Comparison of ENCODE assay signal across 24 cellular contexts in the genomic region with DNA sequence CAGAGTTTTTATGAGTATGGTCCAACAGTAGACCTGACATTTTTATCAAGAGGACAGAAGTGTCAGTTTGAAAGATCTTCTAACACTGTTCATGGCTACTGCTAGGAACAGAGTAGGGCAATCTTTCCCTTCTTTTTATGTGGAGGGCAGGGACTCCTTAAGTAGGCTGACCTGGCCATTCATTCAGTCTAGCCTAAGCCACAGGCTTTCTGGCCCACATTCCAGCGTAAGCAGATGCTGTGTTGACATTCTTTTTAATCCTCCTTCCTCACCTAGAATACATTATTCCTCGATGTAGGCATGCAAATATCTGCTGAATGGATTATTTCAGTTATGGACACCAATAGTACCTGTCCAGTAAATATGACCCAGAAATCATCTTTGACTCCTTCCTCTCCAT.
DNase-seq lines count a peak whose midpoint lies in the region; ATAC-seq, FAIRE-seq and TF ChIP-seq lines count a peak whose summit lies in the region.
"Had no signal": no experiment of that assay in that cellular context is flagged by ENCODE, and none has a peak within 500 bp of the region (broad histone marks: within the 10 kb centered on the region; RNA-seq: fewer than 3 reads in every experiment).

No MANE protein-coding gene starts in this region.

- H3K9me3 Mint-ChIP-seq in GM23338, result no peaks in the 10 kb centered on the region
- no peaks in the 10 kb centered on the region for H3K9me3 Mint-ChIP-seq in neural progenitor cell
- H3K9me3 Mint-ChIP-seq: CD4-positive, alpha-beta T cell; CD8-positive, alpha-beta memory T cell had no signal

- H3K27ac Mint-ChIP-seq in GM23338 (no peak overlapping the region), neural progenitor cell (no peak overlapping the region)
- H3K27ac Mint-ChIP-seq: CD4-positive, alpha-beta T cell had no signal

- no peaks in the 10 kb centered on the region for H4K20me1 ChIP-seq in GM23338 (replicated peaks; ENCODE audit: insufficient read depth)
- H4K20me1 ChIP-seq in neural progenitor cell (ENCODE audit: low read depth), result no peaks in the 10 kb centered on the region

- H3K9me3 ChIP-seq in neural progenitor cell (ENCODE audit: low read depth), result no peaks in the 10 kb centered on the region
- H3K9me3 ChIP-seq: A549, BE2C had no signal

- no peak for FAIRE-seq in frontal cortex (lab: Jason Lieb, UNC)
- FAIRE-seq: A549, D721Med, GM12878 had no signal

- H3K36me3 ChIP-seq in GM23338 (ENCODE audit: insufficient read depth) (no peaks in the 10 kb centered on the region), neural progenitor cell (no peaks in the 10 kb centered on the region)
- H3K36me3 ChIP-seq: BE2C had no signal

- H3F3A ChIP-seq in GM23338 (replicated peaks; ENCODE audit: low read depth) (no peaks in the 10 kb centered on the region), neural progenitor cell (ENCODE audit: low read depth) (no peaks in the 10 kb centered on the region)

- no peak overlapping the region for H3K4me3 Mint-ChIP-seq in GM23338
- H3K4me3 Mint-ChIP-seq in neural progenitor cell, result no peak overlapping the region
- H3K4me3 Mint-ChIP-seq: CD14-positive monocyte; CD4-positive, alpha-beta T cell; CD8-positive, alpha-beta memory T cell had no signal

- H3K4me1 ChIP-seq in GM23338 (ENCODE audit: insufficient read depth), result no peaks in the 10 kb centered on the region
- H3K4me1 ChIP-seq in neural progenitor cell, result peaks cover 3% of the 10 kb centered on the region
- H3K4me1 ChIP-seq: BE2C had no signal

- no peak overlapping the region for H3K9ac ChIP-seq in neural progenitor cell
- H3K9ac ChIP-seq: BLaER1 treated with 17β-estradiol and CSF1 and Interleukin-3, amounts not matched to agents 10 nM and 100 nM had no signal

- H3K4me1 Mint-ChIP-seq in GM23338 (peaks cover 6% of the 10 kb centered on the region), neural progenitor cell (no peaks in the 10 kb centered on the region)

- TF ChIP-seq CTCF in GM23338 (conservative IDR thresholded peaks at IDR 0.05; ENCODE audit: low read depth in 2 of 2) (no peak), neural progenitor cell (IDR thresholded peaks at IDR 0.05) (no peak)

- no peaks in the 10 kb centered on the region for H3K9me2 ChIP-seq in GM23338 (ENCODE audit: insufficient read depth)

- H3K4me2 ChIP-seq in GM23338 (no peak overlapping the region), neural progenitor cell (no peak overlapping the region)
- H3K4me2 ChIP-seq: A549; BLaER1 treated with 17β-estradiol and CSF1 and Interleukin-3, amounts not matched to agents 10 nM and 100 nM had no signal

- H3K4me3 ChIP-seq in GM23338, result no peak overlapping the region
- H3K4me3 ChIP-seq in neural progenitor cell, result no peak overlapping the region
- H3K4me3 ChIP-seq: A549; BLaER1 treated with 17β-estradiol and CSF1 and Interleukin-3, amounts not matched to agents 10 nM and 100 nM; GM12878 had no signal

- no peak overlapping the region for H2AFZ ChIP-seq in GM23338
- H2AFZ ChIP-seq in neural progenitor cell (replicated peaks), result no peak overlapping the region

- DNase-seq in GM23338 (ENCODE audit: low spot score) (peak; percentile 19), NCI-H526 treated with DMSO at 0.1 percent for 48 hours (lab: John Stamatoyannopoulos, UW) (peak; percentile 32), neural progenitor cell (ENCODE audit: low spot score) (peak; percentile 60), SW480 (ENCODE audit: low spot score) (no peak), SHP77 (lab: John Stamatoyannopoulos, UW) (no peak), frontal cortex (ENCODE audit: low spot score in 2 of 2) (no peak)
- DNase-seq: 8988T; ACHN; AML-193; BE2C; CD4-positive, alpha-beta T cell; CD8-positive, alpha-beta memory T cell; DMS 273 treated with DMSO at 0.1 percent for 48 hours; DMS79; EL; GDM1; GOT3; H7; HCEC 1CT had no signal

- ATAC-seq in GM23338, result peak; percentile 61
- ATAC-seq: A549, GM12878 had no signal

- H3K27me3 ChIP-seq in GM23338 (ENCODE audit: insufficient read depth), result no peaks in the 10 kb centered on the region
- no peaks in the 10 kb centered on the region for H3K27me3 ChIP-seq in neural progenitor cell
- H3K27me3 ChIP-seq: BE2C; BLaER1 treated with 17β-estradiol and CSF1 and Interleukin-3, amounts not matched to agents 10 nM and 100 nM had no signal

- no peak overlapping the region for H3K27ac ChIP-seq in GM23338 (ENCODE audit: low read depth)
- no peak overlapping the region for H3K27ac ChIP-seq in neural progenitor cell
- H3K27ac ChIP-seq: A549; BLaER1 treated with 17β-estradiol and CSF1 and Interleukin-3, amounts not matched to agents 10 nM and 100 nM had no signal

- H3K79me2 ChIP-seq in GM23338 (replicated peaks; ENCODE audit: insufficient read depth) (no peaks in the 10 kb centered on the region), neural progenitor cell (ENCODE audit: low read depth) (no peaks in the 10 kb centered on the region)

- H3K36me3 Mint-ChIP-seq in GM23338 (ENCODE audit: low read depth) (no peaks in the 10 kb centered on the region), neural progenitor cell (no peaks in the 10 kb centered on the region)

- H3K27me3 Mint-ChIP-seq in GM23338 (ENCODE audit: insufficient read depth, low read depth, poor library complexity), result no peaks in the 10 kb centered on the region
- H3K27me3 Mint-ChIP-seq in neural progenitor cell (ENCODE audit: insufficient read depth, low read depth), result no peaks in the 10 kb centered on the region
- H3K27me3 Mint-ChIP-seq: CD4-positive, alpha-beta T cell had no signal

TF ChIP-seq in GM23338, 12 proteins besides CTCF, POLR2A, EP300 and RAD21 (continues in another document):
- TF ChIP-seq JUNB (IDR thresholded peaks at IDR 0.05; ENCODE audit: unreplicated experiment) (no peak), POLR2AphosphoS5 (IDR thresholded peaks at IDR 0.05; ENCODE audit: low read depth) (no peak), CREB1 (CRISPR knock-in tag; IDR thresholded peaks at IDR 0.05; ENCODE audit: low read depth) (no peak), ZNF114 (CRISPR knock-in tag; IDR thresholded peaks at IDR 0.05) (no peak), ETS1 (IDR thresholded peaks at IDR 0.05) (no peak)

Comparison
In these comparisons a context has a peak if more than half of its experiments do, and no peak if none do; other contexts are left out.
1. DNase-seq: peak in GM23338 (single experiment), NCI-H526 treated with DMSO at 0.1 percent for 48 hours (single experiment) and neural progenitor cell (single experiment); none in SW480 (single experiment), SHP77 (0 of 2) and frontal cortex (0 of 2).